36 cellular contexts compared by ENCODE assay signal in genomic region chr1:46481961-46482360, GRCh38. TPM values are rescaled to one million over a fixed set of nuclear protein-coding genes. Genes with fewer than 3 reads are reported as not detected.
"Had no signal": no experiment of that assay in that cellular context is flagged by ENCODE, and none has a peak within 500 bp of the region (broad histone marks: within the 10 kb centered on the region; RNA-seq: fewer than 3 reads in every experiment).

No MANE protein-coding gene starts in this region.

- H3K27ac Mint-ChIP-seq: activated CD4-positive, alpha-beta memory T cell treated with anti-CD3 and anti-CD28 coated beads, Interleukin-2, amount 10 ng/mL, durations not matched to agents 7 days and 5 days; activated CD8-positive, alpha-beta memory T cell treated with anti-CD3 and anti-CD28 coated beads, Interleukin-2, amount 10 ng/mL, durations not matched to agents 7 days and 5 days; activated naive CD4-positive, alpha-beta T cell treated with anti-CD3 and anti-CD28 coated beads, Interleukin-2, amount 50 U/mL, for 24 hours; activated naive CD8-positive, alpha-beta T cell treated with anti-CD3 and anti-CD28 coated beads, Interleukin-2, amount 10 ng/mL, durations not matched to agents 7 days and 5 days; activated T-helper 2 cell treated with anti-CD3 and anti-CD28 coated beads, Interferon-gamma antibody, Interleukin-2, Interleukin-4, amounts not matched to agents 10 μg/mL and 5 μg/mL and 100 μg/mL, durations not matched to agents 14 hours and 24 hours and 36 hours; T-helper 1 cell treated with Interleukin-12 subunit alpha and Interleukin-12 subunit beta and Interleukin-4 antibody, amounts not matched to agents 30 μg/mL and 1 μg/mL, for 36 hours; T-helper 2 cell treated with Interferon-gamma antibody and Interleukin-4, amounts not matched to agents 5 μg/mL and 100 μg/mL, for 36 hours had no signal

- H3K4me2 ChIP-seq: KMS-11, SK-N-SH had no signal

- ATAC-seq: activated CD8-positive, alpha-beta memory T cell treated with anti-CD3 and anti-CD28 coated beads, Interleukin-2, amount 10 ng/mL, durations not matched to agents 7 days and 5 days; body of pancreas had no signal

- H3K9me2 ChIP-seq: SK-N-SH had no signal

- H3K36me3 Mint-ChIP-seq: activated CD8-positive, alpha-beta memory T cell treated with anti-CD3 and anti-CD28 coated beads, Interleukin-2, amount 10 ng/mL, durations not matched to agents 7 days and 5 days; activated naive CD4-positive, alpha-beta T cell treated with anti-CD3 and anti-CD28 coated beads, Interleukin-2, amount 50 U/mL, for 24 hours; activated naive CD8-positive, alpha-beta T cell treated with anti-CD3 and anti-CD28 coated beads, Interleukin-2, amount 10 ng/mL, durations not matched to agents 7 days and 5 days had no signal

- H3K9ac ChIP-seq: KMS-11, SK-N-SH had no signal

- H3K9me3 ChIP-seq: body of pancreas, breast epithelium, SJSA1, SK-N-SH had no signal

- H3K4me3 ChIP-seq: body of pancreas, breast epithelium, SJSA1 had no signal

- H3K4me1 ChIP-seq: body of pancreas, breast epithelium, SJSA1 had no signal

- H3K9me3 Mint-ChIP-seq: activated CD4-positive, alpha-beta memory T cell treated with anti-CD3 and anti-CD28 coated beads, Interleukin-2, amount 10 ng/mL, durations not matched to agents 7 days and 5 days; activated naive CD4-positive, alpha-beta T cell treated with anti-CD3 and anti-CD28 coated beads, Interleukin-2, amount 50 U/mL, for 24 hours; activated naive CD8-positive, alpha-beta T cell treated with anti-CD3 and anti-CD28 coated beads, Interleukin-2, amount 10 ng/mL, durations not matched to agents 7 days and 5 days; activated T-helper 2 cell treated with anti-CD3 and anti-CD28 coated beads, Interferon-gamma antibody, Interleukin-2, Interleukin-4, amounts not matched to agents 10 μg/mL and 5 μg/mL and 100 μg/mL, durations not matched to agents 14 hours and 24 hours and 36 hours; T-helper 1 cell treated with Interleukin-12 subunit alpha and Interleukin-12 subunit beta and Interleukin-4 antibody, amounts not matched to agents 30 μg/mL and 1 μg/mL, for 36 hours; T-helper 2 cell treated with Interferon-gamma antibody and Interleukin-4, amounts not matched to agents 5 μg/mL and 100 μg/mL, for 36 hours had no signal

- H3K4me3 Mint-ChIP-seq: activated CD4-positive, alpha-beta memory T cell treated with anti-CD3 and anti-CD28 coated beads, Interleukin-2, amount 10 ng/mL, durations not matched to agents 7 days and 5 days; activated CD8-positive, alpha-beta memory T cell treated with anti-CD3 and anti-CD28 coated beads, Interleukin-2, amount 10 ng/mL, durations not matched to agents 7 days and 5 days; activated naive CD4-positive, alpha-beta T cell treated with anti-CD3 and anti-CD28 coated beads, Interleukin-2, amount 50 U/mL, for 24 hours; activated naive CD8-positive, alpha-beta T cell treated with anti-CD3 and anti-CD28 coated beads, Interleukin-2, amount 10 ng/mL, durations not matched to agents 7 days and 5 days; T-helper 1 cell treated with Interleukin-12 subunit alpha and Interleukin-12 subunit beta and Interleukin-4 antibody, amounts not matched to agents 30 μg/mL and 1 μg/mL, for 36 hours; T-helper 2 cell treated with Interferon-gamma antibody and Interleukin-4, amounts not matched to agents 5 μg/mL and 100 μg/mL, for 36 hours had no signal

- H3K27me3 ChIP-seq: body of pancreas had no signal

- H3K36me3 ChIP-seq: breast epithelium, SJSA1, WERI-Rb-1 had no signal

- H3K4me1 Mint-ChIP-seq: activated CD4-positive, alpha-beta memory T cell treated with anti-CD3 and anti-CD28 coated beads, Interleukin-2, amount 10 ng/mL, durations not matched to agents 7 days and 5 days; activated CD8-positive, alpha-beta memory T cell treated with anti-CD3 and anti-CD28 coated beads, Interleukin-2, amount 10 ng/mL, durations not matched to agents 7 days and 5 days; activated naive CD4-positive, alpha-beta T cell treated with anti-CD3 and anti-CD28 coated beads, Interleukin-2, amount 50 U/mL, for 24 hours had no signal

- DNase-seq: activated CD4-positive, alpha-beta memory T cell treated with anti-CD3 and anti-CD28 coated beads, Interleukin-2, amount 10 ng/mL, durations not matched to agents 7 days and 5 days; activated CD4-positive, alpha-beta T cell treated with anti-CD3 and anti-CD28 coated beads for 1 hour; activated CD4-positive, alpha-beta T cell treated with anti-CD3 and anti-CD28 coated beads for 48 hours; activated CD4-positive, CD25-positive, alpha-beta regulatory T cell; activated CD8-positive, alpha-beta memory T cell treated with anti-CD3 and anti-CD28 coated beads for 24 hours; activated CD8-positive, alpha-beta memory T cell treated with anti-CD3 and anti-CD28 coated beads, Interleukin-2, amount 10 ng/mL, durations not matched to agents 7 days and 5 days; activated CD8-positive, alpha-beta memory T cell treated with anti-CD3 and anti-CD28 coated beads, Interleukin-2, amount 50 U/mL, for 48 hours; activated gamma-delta T cell; activated naive CD4-positive, alpha-beta T cell treated with Interleukin-2 at 50 U/mL for 16 hours; activated naive CD8-positive, alpha-beta T cell treated with anti-CD3 and anti-CD28 coated beads, Interleukin-2, amount 10 ng/mL, durations not matched to agents 7 days and 5 days; activated T-cell treated with anti-CD3 and anti-CD28 coated beads, Interleukin-2, amount 50 U/mL, for 1 hour; amygdala; body of pancreas; MM.1S; NCI-H1092 treated with DMSO at 0.1 percent for 48 hours; NCI-H1417; NCI-H146; NCI-H187 treated with DMSO at 0.1 percent for 48 hours; NCI-H2081; NCI-H226; NCI-H446 treated with DMSO at 0.1 percent for 48 hours; NCI-H524; NCI-H69; NK-92 treated with Interleukin-12 subunit alpha and Interleukin-12 subunit beta, amount 100 ng/mL, for 24 hours; SHP77; SK-N-SH; WERI-Rb-1 had no signal

- H3K27ac ChIP-seq: body of pancreas, breast epithelium, KMS-11, SJSA1, WERI-Rb-1 had no signal

RNA-seq across cellular contexts. Expression of gene DMBX1, which starts 7.7 kb away (rescaled TPM):
- total RNA-seq: activated T-helper 2 cell treated with anti-CD3 and anti-CD28 coated beads, Interferon-gamma antibody, Interleukin-2, Interleukin-4, amounts not matched to agents 10 μg/mL and 5 μg/mL and 100 μg/mL, durations not matched to agents 14 hours and 24 hours and 36 hours; body of pancreas; breast epithelium; cardiac septum; LHCN-M2; SJSA1 had no signal
